Comparison of ENCODE assay signal across 21 cellular contexts in the genomic region with DNA sequence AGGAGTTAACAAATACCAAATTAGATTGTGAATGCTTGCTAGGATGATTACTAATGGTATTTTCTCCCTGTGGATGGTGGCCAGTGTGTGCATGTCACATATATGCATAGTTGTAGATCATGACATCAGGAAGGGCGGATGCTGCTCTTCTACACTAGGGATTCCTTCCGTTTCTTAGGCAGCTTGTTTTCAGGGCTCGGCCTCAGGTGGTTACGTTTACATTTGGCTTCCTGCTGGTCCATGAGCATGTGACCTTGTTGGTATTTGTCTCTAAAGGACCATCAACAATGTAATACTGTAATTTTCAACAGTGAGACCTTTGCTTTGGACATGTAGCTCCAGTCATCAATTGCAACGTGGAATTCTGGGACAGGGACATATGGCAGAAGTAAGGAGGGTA.
A peak's percentile ranks its signal among the peaks of the same experiment; 100 is the strongest.
DNase-seq lines count a peak whose midpoint lies in the region; ATAC-seq and TF ChIP-seq lines count a peak whose summit lies in the region.
"Had no signal": no experiment of that assay in that cellular context is flagged by ENCODE, and none has a peak within 500 bp of the region (broad histone marks: within the 10 kb centered on the region; RNA-seq: fewer than 3 reads in every experiment).

No MANE protein-coding gene starts in this region.

- peak overlapping the region; percentile 84 for H3K27ac ChIP-seq in VCaP
- H3K27ac ChIP-seq: BLaER1 treated with 17β-estradiol and CSF1 and Interleukin-3, amounts not matched to agents 10 nM and 100 nM; Peyer's patch had no signal

- DNase-seq in activated CD4-positive, alpha-beta T cell treated with anti-CD3 and anti-CD28 coated beads, Interleukin-2, amount 10 ng/mL, durations not matched to agents 24 days and 14 days: peak; percentile 14
- DNase-seq in activated CD4-positive, alpha-beta T cell treated with anti-CD3 and anti-CD28 coated beads for 1 hour: no peak
- DNase-seq in iPS-NIHi7 (ENCODE audit: extremely low spot score) (peak; percentile 20), HuH-7 (ENCODE audit: low spot score) (no peak)
- no peak for DNase-seq in effector CD4-positive, alpha-beta T cell
- DNase-seq: 8988T; CD4-positive, alpha-beta memory T cell; DND-41; KBM-7; MM.1S; NCI-H1048; NCI-H1417 treated with DMSO at 0.1 percent for 48 hours; NCI-H187; NCI-H226; NCI-H510A treated with DMSO at 0.1 percent for 48 hours; NCI-H774; Peyer's patch had no signal

- no peak overlapping the region for H3K27ac Mint-ChIP-seq in activated CD4-positive, alpha-beta T cell treated with anti-CD3 and anti-CD28 coated beads, Interleukin-2, amount 10 ng/mL, durations not matched to agents 24 days and 14 days
- H3K27ac Mint-ChIP-seq: CD4-positive, alpha-beta memory T cell had no signal

- no peak overlapping the region for H3K4me3 Mint-ChIP-seq in activated CD4-positive, alpha-beta T cell treated with anti-CD3 and anti-CD28 coated beads, Interleukin-2, amount 10 ng/mL, durations not matched to agents 24 days and 14 days
- H3K4me3 Mint-ChIP-seq: CD4-positive, alpha-beta memory T cell had no signal

- H3K36me3 Mint-ChIP-seq in activated CD4-positive, alpha-beta T cell treated with anti-CD3 and anti-CD28 coated beads, Interleukin-2, amount 10 ng/mL, durations not matched to agents 24 days and 14 days (ENCODE audit: low read depth): no peaks in the 10 kb centered on the region
- H3K36me3 Mint-ChIP-seq: CD4-positive, alpha-beta memory T cell had no signal

- H3K4me1 Mint-ChIP-seq in activated CD4-positive, alpha-beta T cell treated with anti-CD3 and anti-CD28 coated beads, Interleukin-2, amount 10 ng/mL, durations not matched to agents 24 days and 14 days: no peaks in the 10 kb centered on the region
- H3K4me1 Mint-ChIP-seq: CD4-positive, alpha-beta memory T cell had no signal

- intact Hi-C loops in activated CD4-positive, alpha-beta T cell treated with anti-CD3 and anti-CD28 coated beads, Interleukin-2, amount 10 ng/mL, durations not matched to agents 24 days and 14 days (cut with micrococcal nuclease): no loop called here

- TF ChIP-seq CTCF in VCaP (conservative IDR thresholded peaks at IDR 0.05): no peak

- ATAC-seq in HG03342 (IDR thresholded peaks at IDR 0.05; ENCODE audit: unreplicated experiment): no peak
- ATAC-seq in GM21447 (IDR thresholded peaks at IDR 0.05; ENCODE audit: unreplicated experiment): no peak

- H3K27me3 Mint-ChIP-seq in activated CD4-positive, alpha-beta T cell treated with anti-CD3 and anti-CD28 coated beads, Interleukin-2, amount 10 ng/mL, durations not matched to agents 24 days and 14 days: no peaks in the 10 kb centered on the region
- H3K27me3 Mint-ChIP-seq: CD4-positive, alpha-beta memory T cell had no signal

- no peaks in the 10 kb centered on the region for H3K9me3 Mint-ChIP-seq in activated CD4-positive, alpha-beta T cell treated with anti-CD3 and anti-CD28 coated beads, Interleukin-2, amount 10 ng/mL, durations not matched to agents 24 days and 14 days

Comparison
In these comparisons a context has a peak if more than half of its experiments do, and no peak if none do; other contexts are left out.
1. DNase-seq: peak in activated CD4-positive, alpha-beta T cell treated with anti-CD3 and anti-CD28 coated beads, Interleukin-2, amount 10 ng/mL, durations not matched to agents 24 days and 14 days (single experiment) and iPS-NIHi7 (single experiment); none in activated CD4-positive, alpha-beta T cell treated with anti-CD3 and anti-CD28 coated beads for 1 hour (single experiment), HuH-7 (single experiment) and effector CD4-positive, alpha-beta T cell (single experiment).